In genomic region chr11:15969701-15970329, GRCh38 we compare ENCODE assay signal across 9 cellular contexts.
DNase-seq lines count a peak whose midpoint lies in the region; ATAC-seq and TF ChIP-seq lines count a peak whose summit lies in the region.
"Had no signal": no experiment of that assay in that cellular context is flagged by ENCODE, and none has a peak within 500 bp of the region (broad histone marks: within the 10 kb centered on the region; RNA-seq: fewer than 3 reads in every experiment).

No MANE protein-coding gene starts in this region.

- H4K20me1 ChIP-seq in HCT116 (ENCODE audit: insufficient read depth) = no peaks in the 10 kb centered on the region

- BruUV-seq in HCT116 (replicated peaks; lab: Mats Ljungman, UMichigan) = no TSS peak

- intact Hi-C loops in HCT116 (cut with micrococcal nuclease) = no loop called here

- H3K4me3 ChIP-seq in AG04449 (ENCODE audit: low read depth, low read length) = peak overlapping the region; percentile 27
- no peak overlapping the region for H3K4me3 ChIP-seq in HCT116 (replicated peaks in 1 of 2; ENCODE audit: low read depth in 1 of 2, low read length in 2 of 2)

- no peaks in the 10 kb centered on the region for H3K27me3 ChIP-seq in HCT116 (ENCODE audit: insufficient read depth, low read length)

- no peak overlapping the region for H3K9ac ChIP-seq in HCT116 (ENCODE audit: low read length)

- no peak overlapping the region for H3K4me3 Mint-ChIP-seq in T-helper 2 cell treated with Interferon-gamma antibody and Interleukin-4, amounts not matched to agents 5 μg/mL and 100 μg/mL, for 36 hours
- H3K4me3 Mint-ChIP-seq in natural killer cell treated with Interleukin-12 subunit alpha and Interleukin-12 subunit beta and Interleukin-15 and Interleukin-18, amount 100 ng/mL, for 72 hours = no peak overlapping the region

- no peak for TF ChIP-seq RAD21 in HCT116 (IDR thresholded peaks at IDR 0.05; ENCODE audit: low read depth)

- H3K36me3 Mint-ChIP-seq in T-helper 2 cell treated with Interferon-gamma antibody and Interleukin-4, amounts not matched to agents 5 μg/mL and 100 μg/mL, for 36 hours (ENCODE audit: low read depth) = no peaks in the 10 kb centered on the region
- H3K36me3 Mint-ChIP-seq in natural killer cell treated with Interleukin-12 subunit alpha and Interleukin-12 subunit beta and Interleukin-15 and Interleukin-18, amount 100 ng/mL, for 72 hours = no peaks in the 10 kb centered on the region

- TF ChIP-seq CTCF in AG04449 (IDR thresholded peaks at IDR 0.05; ENCODE audit: insufficient read depth, low read length, missing control alignments) (no peak), HCT116 (IDR thresholded peaks at IDR 0.05 in 2 of 3, conservative IDR thresholded peaks at IDR 0.05 in 1 of 3; ENCODE audit: borderline replicate concordance in 1 of 3, insufficient read depth in 1 of 3, low read depth in 2 of 3, low read length in 2 of 3) (no peak), VCaP (conservative IDR thresholded peaks at IDR 0.05) (no peak)

- RAD21 ChIA-PET in HCT116 (lab: Charles Lee; ENCODE audit: low non-redundant PET in 1 of 2, low total read pairs in 2 of 2, uncharacterized antibody in 2 of 2, unreplicated experiment in 2 of 2) = no interaction called here

- H3K27ac ChIP-seq in HCT116 (ENCODE audit: low read depth, low read length) (no peak overlapping the region), VCaP (peak overlapping the region; percentile 81)
- H3K27ac ChIP-seq: HL-60 had no signal

- H3K4me1 Mint-ChIP-seq in T-helper 2 cell treated with Interferon-gamma antibody and Interleukin-4, amounts not matched to agents 5 μg/mL and 100 μg/mL, for 36 hours (ENCODE audit: low read depth) = peaks cover 3% of the 10 kb centered on the region
- H3K4me1 Mint-ChIP-seq in natural killer cell treated with Interleukin-12 subunit alpha and Interleukin-12 subunit beta and Interleukin-15 and Interleukin-18, amount 100 ng/mL, for 72 hours (ENCODE audit: low read depth in 2 of 2) = no peaks in the 10 kb centered on the region

- no peak overlapping the region for H2AFZ ChIP-seq in HCT116 (ENCODE audit: low read depth, low read length, poor library complexity, severe bottlenecking)

- no peaks in the 10 kb centered on the region for H3K36me3 ChIP-seq in HCT116 (ENCODE audit: control insufficient read depth in 1 of 2, insufficient read depth in 2 of 2, low read length in 2 of 2)

- no peak overlapping the region for H3K27ac Mint-ChIP-seq in T-helper 2 cell treated with Interferon-gamma antibody and Interleukin-4, amounts not matched to agents 5 μg/mL and 100 μg/mL, for 36 hours
- no peak overlapping the region for H3K27ac Mint-ChIP-seq in natural killer cell treated with Interleukin-12 subunit alpha and Interleukin-12 subunit beta and Interleukin-15 and Interleukin-18, amount 100 ng/mL, for 72 hours

- H3K4me1 ChIP-seq in HCT116 (ENCODE audit: control insufficient read depth in 1 of 2, insufficient read depth in 2 of 2, low read length in 2 of 2) = peaks cover 2 to 6% of the 10 kb centered on the region in 2 experiments; a peak in 2 of 4 replicates

- no peak for TF ChIP-seq POLR2A in HCT116 (IDR thresholded peaks at IDR 0.05; ENCODE audit: borderline replicate concordance, extremely low read depth, insufficient read depth, insufficient read length)

- CTCF ChIA-PET in AG04449 (lab: Yijun Ruan, JAX) (interaction anchor here (0.9 kb wide), 1 partner anchor 10 kb away, joined by 3 read pairs; no protein-coding TSS in a partner anchor), HCT116 (lab: Charles Lee) (interaction anchor here (1.4 to 2.6 kb wide), 2 partner anchors 19 to 814 kb away, joined by 3 to 11 read pairs; no protein-coding TSS in a partner anchor)

- H3K9me3 ChIP-seq in HCT116 (ENCODE audit: control insufficient read depth in 1 of 2, insufficient read depth in 1 of 2, low read depth in 1 of 2, low read length in 2 of 2) = no peaks in the 10 kb centered on the region

- ATAC-seq in HCT116 = no peak
- no peak for ATAC-seq in natural killer cell treated with Interleukin-12 subunit alpha and Interleukin-12 subunit beta and Interleukin-15 and Interleukin-18, amount 100 ng/mL, for 72 hours

- in situ Hi-C loops in KBM-7 (cut with MboI; ENCODE audit: low pct_unique_long_range_greater_than_20kb, low sequenced_read_pairs) = no loop called here

- no peaks in the 10 kb centered on the region for H3K9me2 ChIP-seq in HCT116 (ENCODE audit: insufficient read depth)

- H3K27me3 Mint-ChIP-seq in T-helper 2 cell treated with Interferon-gamma antibody and Interleukin-4, amounts not matched to agents 5 μg/mL and 100 μg/mL, for 36 hours (ENCODE audit: low read depth) = no peaks in the 10 kb centered on the region
- no peaks in the 10 kb centered on the region for H3K27me3 Mint-ChIP-seq in natural killer cell treated with Interleukin-12 subunit alpha and Interleukin-12 subunit beta and Interleukin-15 and Interleukin-18, amount 100 ng/mL, for 72 hours

- H3K9me3 Mint-ChIP-seq in T-helper 2 cell treated with Interferon-gamma antibody and Interleukin-4, amounts not matched to agents 5 μg/mL and 100 μg/mL, for 36 hours = no peaks in the 10 kb centered on the region
- H3K9me3 Mint-ChIP-seq in natural killer cell treated with Interleukin-12 subunit alpha and Interleukin-12 subunit beta and Interleukin-15 and Interleukin-18, amount 100 ng/mL, for 72 hours = no peaks in the 10 kb centered on the region

- H3K4me2 ChIP-seq in HCT116 (ENCODE audit: low read length) = 0 out of 2 replicates have a peak overlapping the region, but pooled peaks have one; percentile 55

- DNase-seq in AG04449 (ENCODE audit: low read depth, low spot score) (peak; percentile 53), HCT116 (ENCODE audit: low read depth, low spot score) (no peak), iris pigment epithelial cell (ENCODE audit: low read depth) (peak; percentile 88), KBM-7 (no peak)
- no peak for DNase-seq in activated CD4-positive, alpha-beta T cell treated with anti-CD3 and anti-CD28 coated beads, Interleukin-2, amount 50 U/mL, for 48 hours
- no peak for DNase-seq in T-helper 2 cell treated with Interferon-gamma antibody and Interleukin-4, amounts not matched to agents 5 μg/mL and 100 μg/mL, for 36 hours (ENCODE audit: low spot score)
- DNase-seq in natural killer cell treated with Interleukin-12 subunit alpha and Interleukin-12 subunit beta and Interleukin-15 and Interleukin-18, amount 100 ng/mL, for 72 hours (ENCODE audit: low spot score) = no peak

- H3K79me2 ChIP-seq in HCT116 (ENCODE audit: insufficient read depth, low read length) = no peaks in the 10 kb centered on the region

- POLR2A ChIA-PET in AG04449 (lab: Yijun Ruan, JAX) = interaction anchor here (0.6 kb wide), 1 partner anchor 645 kb away, joined by 3 read pairs; no protein-coding TSS in a partner anchor
- POLR2A ChIA-PET in HCT116 (lab: Charles Lee) = no interaction called here

TF ChIP-seq in HCT116, 20 proteins besides CTCF, POLR2A, EP300 and RAD21:
- TF ChIP-seq, protein P1, sequence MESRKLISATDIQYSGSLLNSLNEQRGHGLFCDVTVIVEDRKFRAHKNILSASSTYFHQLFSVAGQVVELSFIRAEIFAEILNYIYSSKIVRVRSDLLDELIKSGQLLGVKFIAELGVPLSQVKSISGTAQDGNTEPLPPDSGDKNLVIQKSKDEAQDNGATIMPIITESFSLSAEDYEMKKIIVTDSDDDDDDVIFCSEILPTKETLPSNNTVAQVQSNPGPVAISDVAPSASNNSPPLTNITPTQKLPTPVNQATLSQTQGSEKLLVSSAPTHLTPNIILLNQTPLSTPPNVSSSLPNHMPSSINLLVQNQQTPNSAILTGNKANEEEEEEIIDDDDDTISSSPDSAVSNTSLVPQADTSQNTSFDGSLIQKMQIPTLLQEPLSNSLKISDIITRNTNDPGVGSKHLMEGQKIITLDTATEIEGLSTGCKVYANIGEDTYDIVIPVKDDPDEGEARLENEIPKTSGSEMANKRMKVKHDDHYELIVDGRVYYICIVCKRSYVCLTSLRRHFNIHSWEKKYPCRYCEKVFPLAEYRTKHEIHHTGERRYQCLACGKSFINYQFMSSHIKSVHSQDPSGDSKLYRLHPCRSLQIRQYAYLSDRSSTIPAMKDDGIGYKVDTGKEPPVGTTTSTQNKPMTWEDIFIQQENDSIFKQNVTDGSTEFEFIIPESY (IDR thresholded peaks at IDR 0.05; ENCODE audit: extremely low read depth, insufficient replicate concordance, low read length) = no peak

Comparison
In these comparisons a context has a peak if more than half of its experiments do, and no peak if none do; other contexts are left out.
1. DNase-seq: peak in AG04449 (single experiment) and iris pigment epithelial cell (single experiment); none in HCT116 (single experiment), KBM-7 (single experiment), activated CD4-positive, alpha-beta T cell treated with anti-CD3 and anti-CD28 coated beads, Interleukin-2, amount 50 U/mL, for 48 hours (0 of 2), T-helper 2 cell treated with Interferon-gamma antibody and Interleukin-4, amounts not matched to agents 5 μg/mL and 100 μg/mL, for 36 hours (single experiment) and natural killer cell treated with Interleukin-12 subunit alpha and Interleukin-12 subunit beta and Interleukin-15 and Interleukin-18, amount 100 ng/mL, for 72 hours (single experiment).